12 cellular contexts compared by ENCODE assay signal in genomic region chr13:81540777-81541176, GRCh38.
DNase-seq lines count a peak whose midpoint lies in the region; ATAC-seq and TF ChIP-seq lines count a peak whose summit lies in the region.
"Had no signal": no experiment of that assay in that cellular context is flagged by ENCODE, and none has a peak within 500 bp of the region (broad histone marks: within the 10 kb centered on the region; RNA-seq: fewer than 3 reads in every experiment).

No MANE protein-coding gene starts in this region.

- H3K9me2 ChIP-seq in MM.1S (replicated peaks; ENCODE audit: insufficient read depth, low read length) = no peaks in the 10 kb centered on the region

- H3K27me3 ChIP-seq in MM.1S (replicated peaks; ENCODE audit: insufficient read depth, low read length) (no peaks in the 10 kb centered on the region), mesenchymal stem cell (ENCODE audit: control insufficient read depth in 1 of 2, insufficient read depth in 1 of 2, low read length in 2 of 2) (no peaks in the 10 kb centered on the region), left lung (no peaks in the 10 kb centered on the region), osteoblast (ENCODE audit: insufficient read depth, low read length) (no peaks in the 10 kb centered on the region)

- H3K36me3 ChIP-seq in MM.1S (replicated peaks; ENCODE audit: insufficient read depth, low read length) (no peaks in the 10 kb centered on the region), mesenchymal stem cell (ENCODE audit: control insufficient read depth in 1 of 2, insufficient read depth in 2 of 2, low read depth in 1 of 2, low read length in 2 of 2) (no peaks in the 10 kb centered on the region), left lung (no peaks in the 10 kb centered on the region), osteoblast (ENCODE audit: insufficient read depth, low read length) (no peaks in the 10 kb centered on the region)

- no peak overlapping the region for H4K91ac ChIP-seq in mesenchymal stem cell (ENCODE audit: low read length)

- H3K4me3 ChIP-seq in MM.1S (ENCODE audit: low read length) = no peak overlapping the region
- no peak overlapping the region for H3K4me3 ChIP-seq in mesenchymal stem cell (ENCODE audit: insufficient read depth in 1 of 2, low read depth in 1 of 2, low read length in 2 of 2)
- H3K4me3 ChIP-seq in left lung = no peak overlapping the region
- H3K4me3 ChIP-seq in osteoblast (ENCODE audit: insufficient read depth, low read length) = no peak overlapping the region

- no peak overlapping the region for H2BK5ac ChIP-seq in mesenchymal stem cell (ENCODE audit: low read depth, low read length, poor library complexity, severe bottlenecking)

- H2BK120ac ChIP-seq in mesenchymal stem cell (ENCODE audit: low read depth, low read length) = no peak overlapping the region

- no peak overlapping the region for H2AK5ac ChIP-seq in mesenchymal stem cell (ENCODE audit: low read length, severe bottlenecking)

- H3K4me1 Mint-ChIP-seq in brain = no peaks in the 10 kb centered on the region
- H3K4me1 Mint-ChIP-seq: naive thymus-derived CD8-positive, alpha-beta T cell had no signal

- no peak for DNase-seq in GM10266 (ENCODE audit: extremely low spot score)
- DNase-seq in MM.1S = no peak
- peak; percentile 8 for DNase-seq in mesenchymal stem cell
- DNase-seq in left lung = no peak
- DNase-seq in osteoblast (ENCODE audit: insufficient read length, low spot score, missing footprints) = no peak
- DNase-seq in A172 (ENCODE audit: low spot score) = no peak
- DNase-seq in NCI-H187 treated with DMSO at 0.1 percent for 48 hours (lab: John Stamatoyannopoulos, UW) = no peak
- DNase-seq: activated CD4-positive, CD25-positive, alpha-beta regulatory T cell; activated gamma-delta T cell; naive thymus-derived CD8-positive, alpha-beta T cell had no signal

- no peak for ATAC-seq in left lung
- ATAC-seq: naive thymus-derived CD8-positive, alpha-beta T cell had no signal

- 87% methylated on average over 1 of the region's 1 CpG for WGBS in mesenchymal stem cell

- H3K4me3 Mint-ChIP-seq in brain = no peak overlapping the region
- H3K4me3 Mint-ChIP-seq: naive thymus-derived CD8-positive, alpha-beta T cell; stimulated activated naive CD8-positive, alpha-beta T cell treated with anti-CD3 and anti-CD28 coated beads, Interleukin-15, Interleukin-2, amounts not matched to agents 100 ng/mL and 50 ng/mL, for 24 hours had no signal

- H4K20me1 ChIP-seq in MM.1S (ENCODE audit: insufficient read depth, low read length) (no peaks in the 10 kb centered on the region), osteoblast (ENCODE audit: insufficient read depth, low read length) (no peaks in the 10 kb centered on the region)

- no peaks in the 10 kb centered on the region for H3K4me1 ChIP-seq in MM.1S (ENCODE audit: low read length)
- no peaks in the 10 kb centered on the region for H3K4me1 ChIP-seq in mesenchymal stem cell (ENCODE audit: control insufficient read depth, insufficient read depth, low read depth, low read length)
- H3K4me1 ChIP-seq in left lung = no peaks in the 10 kb centered on the region
- no peaks in the 10 kb centered on the region for H3K4me1 ChIP-seq in osteoblast (ENCODE audit: insufficient read depth, low read length)

- H3K27ac Mint-ChIP-seq in brain = no peak overlapping the region
- H3K27ac Mint-ChIP-seq: naive thymus-derived CD8-positive, alpha-beta T cell; stimulated activated naive CD8-positive, alpha-beta T cell treated with anti-CD3 and anti-CD28 coated beads, Interleukin-15, Interleukin-2, amounts not matched to agents 100 ng/mL and 50 ng/mL, for 24 hours had no signal

- peak; percentile 4 for TF ChIP-seq CTCF in GM10266 (IDR thresholded peaks at IDR 0.05; ENCODE audit: control insufficient read depth, insufficient read depth, low read depth, missing control alignments)
- peak; percentile 32 for TF ChIP-seq CTCF in MM.1S (IDR thresholded peaks at IDR 0.05; ENCODE audit: low read length)
- peak; percentile 52 to 60 for TF ChIP-seq CTCF in brain (conservative IDR thresholded peaks at IDR 0.05)
- no peak for TF ChIP-seq CTCF in left lung (IDR thresholded peaks at IDR 0.05)
- no peak for TF ChIP-seq CTCF in osteoblast (IDR thresholded peaks at IDR 0.05; ENCODE audit: extremely low read depth, low read depth, low read length)

- no peak overlapping the region for H2BK12ac ChIP-seq in mesenchymal stem cell (ENCODE audit: low read length in 2 of 2)

- no peak overlapping the region for H3K27ac ChIP-seq in MM.1S (ENCODE audit: low read length)
- H3K27ac ChIP-seq in mesenchymal stem cell (ENCODE audit: low read length, poor library complexity, severe bottlenecking) = no peak overlapping the region
- no peak overlapping the region for H3K27ac ChIP-seq in left lung
- no peak overlapping the region for H3K27ac ChIP-seq in osteoblast (ENCODE audit: low read depth, low read length)

- H3K9me3 Mint-ChIP-seq in brain = peaks cover 3 to 7% (median 6%) of the 10 kb centered on the region in 5 experiments

- no peaks in the 10 kb centered on the region for H3F3A ChIP-seq in MM.1S (ENCODE audit: insufficient read depth, low read length)

- intact Hi-C loops in left lung (cut with DNase I) = no loop called here

- H3K79me2 ChIP-seq in MM.1S (ENCODE audit: low read length) (no peaks in the 10 kb centered on the region), osteoblast (ENCODE audit: insufficient read depth, low read length) (no peaks in the 10 kb centered on the region)

- H3K9me3 ChIP-seq in MM.1S (replicated peaks; ENCODE audit: insufficient read depth, low read length) (no peaks in the 10 kb centered on the region), mesenchymal stem cell (ENCODE audit: control insufficient read depth, low read length) (peaks cover 1% of the 10 kb centered on the region), left lung (peaks cover 0 to 4% of the 10 kb centered on the region in 2 donors), osteoblast (ENCODE audit: low read depth, low read length) (no peaks in the 10 kb centered on the region)

- H2AFZ ChIP-seq in MM.1S (ENCODE audit: low read length) (no peak overlapping the region), mesenchymal stem cell (ENCODE audit: low read depth, low read length) (no peak overlapping the region), osteoblast (ENCODE audit: low read length) (no peak overlapping the region)

- H4K8ac ChIP-seq in mesenchymal stem cell (ENCODE audit: low read length) = no peak overlapping the region

- H3K4me2 ChIP-seq in MM.1S (ENCODE audit: low read depth, low read length) (no peak overlapping the region), mesenchymal stem cell (ENCODE audit: low read length, poor library complexity, severe bottlenecking) (no peak overlapping the region), osteoblast (ENCODE audit: insufficient read depth, low read length) (no peak overlapping the region)

- no peak overlapping the region for H2BK15ac ChIP-seq in mesenchymal stem cell (ENCODE audit: low read depth, poor library complexity, severe bottlenecking)

- no peak overlapping the region for H3K23ac ChIP-seq in mesenchymal stem cell (ENCODE audit: low read length in 2 of 2)

- no peak overlapping the region for H3K14ac ChIP-seq in mesenchymal stem cell (ENCODE audit: low read length in 2 of 2)

- H3K9ac ChIP-seq in MM.1S (ENCODE audit: low read length) (no peak overlapping the region), mesenchymal stem cell (ENCODE audit: low read length) (no peak overlapping the region)

- H3K27me3 Mint-ChIP-seq in brain = peaks cover 3% of the 10 kb centered on the region
- H3K27me3 Mint-ChIP-seq: naive thymus-derived CD8-positive, alpha-beta T cell; stimulated activated naive CD8-positive, alpha-beta T cell treated with anti-CD3 and anti-CD28 coated beads, Interleukin-15, Interleukin-2, amounts not matched to agents 100 ng/mL and 50 ng/mL, for 24 hours had no signal

- no peak overlapping the region for H3K4ac ChIP-seq in mesenchymal stem cell (ENCODE audit: low read depth in 1 of 2, low read length in 2 of 2)

- no peak overlapping the region for H3K18ac ChIP-seq in mesenchymal stem cell (ENCODE audit: low read depth in 1 of 2, low read length in 2 of 2)

- H3K79me1 ChIP-seq in mesenchymal stem cell (replicated peaks; ENCODE audit: low read length, poor library complexity, severe bottlenecking) = no peaks in the 10 kb centered on the region

- H3K36me3 Mint-ChIP-seq in brain = no peaks in the 10 kb centered on the region
- H3K36me3 Mint-ChIP-seq: naive thymus-derived CD8-positive, alpha-beta T cell had no signal

Comparison
In these comparisons a context has a peak if more than half of its experiments do, and no peak if none do; other contexts are left out.
1. CTCF ChIP-seq: peak in GM10266 (single experiment), MM.1S (single experiment) and brain (2 of 2); none in left lung (0 of 2) and osteoblast (single experiment).